ENCODE assay signal across 22 cellular contexts in genomic region chr6:13190391-13190790, GRCh38.
"Had no signal": no experiment of that assay in that cellular context is flagged by ENCODE, and none has a peak within 500 bp of the region (broad histone marks: within the 10 kb centered on the region; RNA-seq: fewer than 3 reads in every experiment).

No MANE protein-coding gene starts in this region.

- H3K9me3 ChIP-seq: ascending aorta, breast epithelium, prostate gland, right atrium auricular region, suprapubic skin, transverse colon, vagina had no signal

- DNase-seq: activated CD4-positive, alpha-beta T cell treated with anti-CD3 and anti-CD28 coated beads for 1 hour; activated effector memory CD4-positive, alpha-beta T cell treated with anti-CD3 and anti-CD28 coated beads, Interleukin-2, amount 50 U/mL, for 16 hours; activated naive CD4-positive, alpha-beta T cell treated with anti-CD3 and anti-CD28 coated beads, Interleukin-2, amount 50 U/mL, for 16 hours; activated T-cell treated with anti-CD3 and anti-CD28 coated beads, Interleukin-2, amount 50 U/mL, for 72 hours; effector CD4-positive, alpha-beta T cell; foreskin keratinocyte; glutamatergic neuron; hypothalamus; stimulated activated naive CD8-positive, alpha-beta T cell treated with anti-CD3 and anti-CD28 coated beads, Interleukin-15, Interleukin-2, amounts not matched to agents 100 U/mL and 50 U/mL, for 24 hours; T-helper 17 cell; transverse colon; WERI-Rb-1 had no signal

- ATAC-seq: activated T-cell treated with anti-CD3 and anti-CD28 coated beads, Interleukin-2, amount 50 U/mL, for 72 hours; esophagus mucosa; foreskin keratinocyte; left lobe of liver; stimulated activated naive CD8-positive, alpha-beta T cell treated with anti-CD3 and anti-CD28 coated beads, Interleukin-15, Interleukin-2, amounts not matched to agents 100 U/mL and 50 U/mL, for 24 hours; T-helper 17 cell had no signal

- H3K4me3 ChIP-seq: ascending aorta, breast epithelium, lung, prostate gland, right atrium auricular region, skin epidermis, suprapubic skin, transverse colon, vagina had no signal

- H3K36me3 ChIP-seq: ascending aorta, breast epithelium, prostate gland, right atrium auricular region, suprapubic skin, transverse colon, vagina, WERI-Rb-1 had no signal

- H3K27ac ChIP-seq: ascending aorta, breast epithelium, foreskin keratinocyte, prostate gland, right atrium auricular region, skin epidermis, suprapubic skin, transverse colon, vagina, WERI-Rb-1 had no signal

- H3K4me1 ChIP-seq: breast epithelium, foreskin keratinocyte, prostate gland, right atrium auricular region, suprapubic skin, transverse colon, vagina had no signal

- H3K27me3 ChIP-seq: ascending aorta, breast epithelium, right atrium auricular region, suprapubic skin, transverse colon, vagina had no signal
